In genomic region chr1:29673669-29674624, GRCh38 we compare ENCODE assay signal across 19 cellular contexts.
A peak's percentile ranks its signal among the peaks of the same experiment; 100 is the strongest.
DNase-seq lines count a peak whose midpoint lies in the region; ATAC-seq and TF ChIP-seq lines count a peak whose summit lies in the region.
"Had no signal": no experiment of that assay in that cellular context is flagged by ENCODE, and none has a peak within 500 bp of the region (broad histone marks: within the 10 kb centered on the region; RNA-seq: fewer than 3 reads in every experiment).

No MANE protein-coding gene starts in this region.

- ATAC-seq in central memory CD8-positive, alpha-beta T cell (replicated peaks; ENCODE audit: extremely low read depth, poor library complexity, severe bottlenecking): no peak
- no peak for ATAC-seq in upper lobe of right lung
- ATAC-seq in omental fat pad (ENCODE audit: low FRiP score): no peak
- ATAC-seq in HG03571 (IDR thresholded peaks at IDR 0.05; ENCODE audit: unreplicated experiment): no peak
- ATAC-seq: activated T-helper 17 cell treated with anti-CD3 and anti-CD28 coated beads, Interleukin-2, amount 50 U/mL, for 72 hours; Panc1 had no signal

- H4K8ac ChIP-seq in mesendoderm (ENCODE audit: low read depth, low read length): no peak overlapping the region

- no peak overlapping the region for H3K4ac ChIP-seq in mesendoderm (ENCODE audit: low read depth, low read length)

- no CpG with 5 or more reads among the region's 6 CpGs for WGBS in mesendoderm (ENCODE audit: extremely low coverage, insufficient coverage, low lambda C conversion rate)

- H3K27ac ChIP-seq in mesendoderm (ENCODE audit: low read depth, low read length) (no peak overlapping the region), upper lobe of right lung (no peak overlapping the region)
- H3K27ac ChIP-seq: left ventricle myocardium inferior, ovary, SK-N-MC, transverse colon had no signal

- no peaks in the 10 kb centered on the region for H3K36me3 Mint-ChIP-seq in central memory CD8-positive, alpha-beta T cell (ENCODE audit: insufficient read depth)

- DNase-seq in activated CD8-positive, alpha-beta memory T cell treated with anti-CD3 and anti-CD28 coated beads for 24 hours: peak; percentile 38
- DNase-seq in activated CD8-positive, alpha-beta memory T cell treated with anti-CD3 and anti-CD28 coated beads, Interleukin-2, amount 50 U/mL, for 4 hours: no peak
- DNase-seq in central memory CD8-positive, alpha-beta T cell (ENCODE audit: low spot score in 2 of 2): peak; percentile 4 to 5
- DNase-seq in mesendoderm (peak; percentile 22), upper lobe of right lung (peak; percentile 18), omental fat pad (ENCODE audit: low spot score) (no peak), NCI-H1930 (lab: John Stamatoyannopoulos, UW) (no peak)
- DNase-seq: activated CD4-positive, CD25-positive, alpha-beta regulatory T cell; Caco-2; left ventricle myocardium inferior; NCI-H146; stimulated activated CD4-positive, alpha-beta T cell treated with anti-CD3 and anti-CD28 coated beads, Interleukin-1b, Interleukin-23, amount 100 ng/mL, for 48 hours; transverse colon had no signal

- H4K5ac ChIP-seq in mesendoderm (ENCODE audit: low read length): no peak overlapping the region

- no peaks in the 10 kb centered on the region for H3K79me2 ChIP-seq in mesendoderm (ENCODE audit: control insufficient read depth, insufficient read depth, low read length)

- no peak overlapping the region for H2BK5ac ChIP-seq in mesendoderm (ENCODE audit: low read length)

- no peak overlapping the region for H2AK5ac ChIP-seq in mesendoderm (ENCODE audit: low read length)

- no peak overlapping the region for H3K4me3 Mint-ChIP-seq in central memory CD8-positive, alpha-beta T cell
- H3K4me3 Mint-ChIP-seq: activated T-helper 17 cell treated with anti-CD3 and anti-CD28 coated beads, Interleukin-2, amount 50 U/mL, for 72 hours; stimulated activated naive CD8-positive, alpha-beta T cell treated with anti-CD3 and anti-CD28 coated beads, Interleukin-15, Interleukin-2, amounts not matched to agents 100 ng/mL and 50 ng/mL, for 24 hours had no signal

- H3K4me1 ChIP-seq in mesendoderm (ENCODE audit: control insufficient read depth, low read depth, low read length): no peaks in the 10 kb centered on the region
- no peaks in the 10 kb centered on the region for H3K4me1 ChIP-seq in upper lobe of right lung
- H3K4me1 ChIP-seq: Caco-2, transverse colon had no signal

- H3K27ac Mint-ChIP-seq in central memory CD8-positive, alpha-beta T cell (ENCODE audit: low read depth): no peak overlapping the region
- H3K27ac Mint-ChIP-seq: activated T-helper 17 cell treated with anti-CD3 and anti-CD28 coated beads, Interleukin-2, amount 50 U/mL, for 72 hours; stimulated activated naive CD8-positive, alpha-beta T cell treated with anti-CD3 and anti-CD28 coated beads, Interleukin-15, Interleukin-2, amounts not matched to agents 100 ng/mL and 50 ng/mL, for 24 hours had no signal

- H3K27me3 Mint-ChIP-seq in central memory CD8-positive, alpha-beta T cell: peaks cover 19% of the 10 kb centered on the region

- intact Hi-C loops in upper lobe of right lung (cut with DNase I): no loop called here

- no peaks in the 10 kb centered on the region for H3K79me1 ChIP-seq in mesendoderm (ENCODE audit: low read length)

- H3K9me3 ChIP-seq in upper lobe of right lung: no peaks in the 10 kb centered on the region
- H3K9me3 ChIP-seq: Caco-2, left ventricle myocardium inferior, ovary, transverse colon had no signal

- no peak overlapping the region for H2BK120ac ChIP-seq in mesendoderm (ENCODE audit: low read depth, low read length)

- H3K36me3 ChIP-seq in mesendoderm (ENCODE audit: control insufficient read depth, insufficient read depth, low read length): no peaks in the 10 kb centered on the region
- no peaks in the 10 kb centered on the region for H3K36me3 ChIP-seq in upper lobe of right lung
- H3K36me3 ChIP-seq: left ventricle myocardium inferior, ovary, transverse colon had no signal

- H3K4me3 ChIP-seq in mesendoderm (ENCODE audit: low read length): no peak overlapping the region
- no peak overlapping the region for H3K4me3 ChIP-seq in upper lobe of right lung
- H3K4me3 ChIP-seq: left ventricle myocardium inferior, ovary, SK-N-MC, transverse colon had no signal

- H3K9ac ChIP-seq in mesendoderm (ENCODE audit: low read length): no peak overlapping the region

- H3K9me3 Mint-ChIP-seq in central memory CD8-positive, alpha-beta T cell: no peaks in the 10 kb centered on the region
- H3K9me3 Mint-ChIP-seq: activated T-helper 17 cell treated with anti-CD3 and anti-CD28 coated beads, Interleukin-2, amount 50 U/mL, for 72 hours; stimulated activated naive CD8-positive, alpha-beta T cell treated with anti-CD3 and anti-CD28 coated beads, Interleukin-15, Interleukin-2, amounts not matched to agents 100 ng/mL and 50 ng/mL, for 24 hours had no signal

- H3K4me1 Mint-ChIP-seq in central memory CD8-positive, alpha-beta T cell: no peaks in the 10 kb centered on the region
- H3K4me1 Mint-ChIP-seq: activated T-helper 17 cell treated with anti-CD3 and anti-CD28 coated beads, Interleukin-2, amount 50 U/mL, for 72 hours had no signal

- H3K27me3 ChIP-seq in mesendoderm (ENCODE audit: insufficient read depth, low read length, poor library complexity) (no peaks in the 10 kb centered on the region), upper lobe of right lung (no peaks in the 10 kb centered on the region)
- H3K27me3 ChIP-seq: ovary, transverse colon had no signal

- TF ChIP-seq CTCF in upper lobe of right lung (IDR thresholded peaks at IDR 0.05) (no peak), omental fat pad (IDR thresholded peaks at IDR 0.05) (no peak)

- no peak overlapping the region for H3K56ac ChIP-seq in mesendoderm (ENCODE audit: low read length)

- H3K18ac ChIP-seq in mesendoderm (ENCODE audit: low read length): no peak overlapping the region

- H3K23ac ChIP-seq in mesendoderm (ENCODE audit: low read length): no peak overlapping the region

- no peak overlapping the region for H3K4me2 ChIP-seq in mesendoderm (ENCODE audit: low read length)

- H2BK15ac ChIP-seq in mesendoderm (replicated peaks; ENCODE audit: low read depth): no peak overlapping the region

Comparison
In these comparisons a context has a peak if more than half of its experiments do, and no peak if none do; other contexts are left out.
1. DNase-seq: peak in activated CD8-positive, alpha-beta memory T cell treated with anti-CD3 and anti-CD28 coated beads for 24 hours (single experiment), central memory CD8-positive, alpha-beta T cell (2 of 2), mesendoderm (single experiment) and upper lobe of right lung (single experiment); none in activated CD8-positive, alpha-beta memory T cell treated with anti-CD3 and anti-CD28 coated beads, Interleukin-2, amount 50 U/mL, for 4 hours (single experiment), omental fat pad (single experiment) and NCI-H1930 (0 of 2).